21 cellular contexts compared by ENCODE assay signal in genomic region chr18:70107037-70107436, GRCh38.
DNase-seq lines count a peak whose midpoint lies in the region; ATAC-seq and TF ChIP-seq lines count a peak whose summit lies in the region.
"Had no signal": no experiment of that assay in that cellular context is flagged by ENCODE, and none has a peak within 500 bp of the region (broad histone marks: within the 10 kb centered on the region; RNA-seq: fewer than 3 reads in every experiment).

No MANE protein-coding gene starts in this region.

- no peak for ATAC-seq in central memory CD8-positive, alpha-beta T cell (replicated peaks; ENCODE audit: extremely low read depth, poor library complexity, severe bottlenecking)
- ATAC-seq in psoas muscle (peak in 3 of 4 donors; percentile 42 to 60 (median 60)), HG02840 (IDR thresholded peaks at IDR 0.05; ENCODE audit: low FRiP score, unreplicated experiment) (no peak)
- ATAC-seq: A549, GM12878, HCT116 had no signal

- TF ChIP-seq CTCF in fibroblast of lung (conservative IDR thresholded peaks at IDR 0.05 in 1 of 2, IDR thresholded peaks at IDR 0.05 in 1 of 2; ENCODE audit: low read depth in 1 of 2, low read length in 2 of 2) (no peak), psoas muscle (IDR thresholded peaks at IDR 0.05) (no peak), hepatocyte (IDR thresholded peaks at IDR 0.05; ENCODE audit: poor library complexity) (no peak)

- H3K4me3 ChIP-seq in fibroblast of lung (replicated peaks in 1 of 4; ENCODE audit: control extremely low read depth in 1 of 4, insufficient read depth in 1 of 4, low read depth in 3 of 4, low read length in 4 of 4) (no peak overlapping the region), psoas muscle (no peak overlapping the region), hepatocyte (no peak overlapping the region)
- H3K4me3 ChIP-seq: A549, BLaER1, GM12878 had no signal

- H3K4me2 ChIP-seq in fibroblast of lung (ENCODE audit: extremely low read depth, insufficient read depth, low read length) = peak overlapping the region; percentile 25
- no peak overlapping the region for H3K4me2 ChIP-seq in hepatocyte
- H3K4me2 ChIP-seq: A549, BLaER1 had no signal

- peak overlapping the region; percentile 30 for H2AFZ ChIP-seq in fibroblast of lung (ENCODE audit: low read length)
- H2AFZ ChIP-seq in hepatocyte = no peak overlapping the region

- H3K4me3 Mint-ChIP-seq in central memory CD8-positive, alpha-beta T cell = no peak overlapping the region
- H3K4me3 Mint-ChIP-seq: CD14-positive monocyte; CD4-positive, alpha-beta memory T cell; IgD-negative memory B cell had no signal

- H3K27me3 Mint-ChIP-seq in central memory CD8-positive, alpha-beta T cell = no peaks in the 10 kb centered on the region
- H3K27me3 Mint-ChIP-seq: CD4-positive, alpha-beta memory T cell; IgD-negative memory B cell had no signal

- H4K20me1 ChIP-seq in fibroblast of lung (ENCODE audit: control insufficient read depth, extremely low read depth, insufficient read depth, low read length) (no peaks in the 10 kb centered on the region), hepatocyte (ENCODE audit: insufficient read depth, poor library complexity, severe bottlenecking) (no peaks in the 10 kb centered on the region)
- H4K20me1 ChIP-seq: BLaER1 had no signal

- H3K9me3 ChIP-seq in fibroblast of lung (ENCODE audit: control insufficient read depth, insufficient read depth, low read depth, low read length) = no peaks in the 10 kb centered on the region
- H3K9me3 ChIP-seq in psoas muscle = no peaks in the 10 kb centered on the region
- H3K9me3 ChIP-seq in hepatocyte (ENCODE audit: low read depth) = no peaks in the 10 kb centered on the region

- intact Hi-C loops in psoas muscle (cut with DNase I) = no loop called here

- H3K9ac ChIP-seq in fibroblast of lung (ENCODE audit: insufficient read depth, low read length) = no peak overlapping the region
- H3K9ac ChIP-seq: BLaER1 had no signal

- H3K36me3 Mint-ChIP-seq in central memory CD8-positive, alpha-beta T cell (ENCODE audit: insufficient read depth) = peaks cover 23% of the 10 kb centered on the region

- no peaks in the 10 kb centered on the region for H3K79me2 ChIP-seq in fibroblast of lung (ENCODE audit: control insufficient read depth, insufficient read depth, low read length)
- no peaks in the 10 kb centered on the region for H3K79me2 ChIP-seq in hepatocyte

- WGBS in psoas muscle, 3 donors = 32 to 39% (median 36%) methylated on average over 5 of the region's 5 CpGs
- 95% methylated on average over 5 of the region's 5 CpGs for WGBS in hepatocyte (ENCODE audit: low lambda C conversion rate, missing lambda C conversion rate)

- H3K27ac ChIP-seq in fibroblast of lung (ENCODE audit: insufficient read depth, low read length) (no peak overlapping the region), psoas muscle (no peak overlapping the region), hepatocyte (no peak overlapping the region)
- H3K27ac ChIP-seq: 22Rv1, A549, BLaER1, HL-60 had no signal

- no peaks in the 10 kb centered on the region for H3K9me2 ChIP-seq in hepatocyte (replicated peaks; ENCODE audit: insufficient read depth)

- no peaks in the 10 kb centered on the region for H3K9me3 Mint-ChIP-seq in central memory CD8-positive, alpha-beta T cell
- H3K9me3 Mint-ChIP-seq: IgD-negative memory B cell had no signal

- peak; percentile 63 for DNase-seq in G401 (ENCODE audit: low spot score)
- DNase-seq in central memory CD8-positive, alpha-beta T cell (ENCODE audit: low spot score in 2 of 2) = no peak
- DNase-seq in fibroblast of lung (ENCODE audit: low read depth in 2 of 2) = peak in 1 of 2 donors; percentile 20
- DNase-seq in psoas muscle = no peak
- DNase-seq in hepatocyte (ENCODE audit: low spot score) = no peak
- DNase-seq in superior temporal gyrus (ENCODE audit: extremely low spot score) = no peak
- DNase-seq in stimulated activated CD4-positive, alpha-beta T cell treated with anti-CD3 and anti-CD28 coated beads, Interleukin-2, amount 100 ng/mL, for 24 hours = no peak
- DNase-seq: CD4-positive, alpha-beta memory T cell; DMS153; DMS79; GOT3; H7 had no signal

- H3K27me3 ChIP-seq in fibroblast of lung (ENCODE audit: control insufficient read depth, insufficient read depth, low read length) (no peaks in the 10 kb centered on the region), psoas muscle (ENCODE audit: insufficient read depth in 3 of 3, low read length in 2 of 3) (no peaks in the 10 kb centered on the region), hepatocyte (no peaks in the 10 kb centered on the region)
- H3K27me3 ChIP-seq: BLaER1 had no signal

- no peaks in the 10 kb centered on the region for H3K36me3 ChIP-seq in fibroblast of lung (ENCODE audit: control insufficient read depth, insufficient read depth, low read length)
- peaks cover 0 to 35% of the 10 kb centered on the region in 2 donors for H3K36me3 ChIP-seq in psoas muscle (ENCODE audit: insufficient read depth in 1 of 2, low read depth in 1 of 2)
- no peaks in the 10 kb centered on the region for H3K36me3 ChIP-seq in hepatocyte (replicated peaks; ENCODE audit: insufficient read depth, low read depth)

- no peaks in the 10 kb centered on the region for H3K4me1 Mint-ChIP-seq in central memory CD8-positive, alpha-beta T cell
- H3K4me1 Mint-ChIP-seq: CD14-positive monocyte; CD4-positive, alpha-beta memory T cell; IgD-negative memory B cell had no signal

- in situ Hi-C loops in G401 (cut with HindIII; ENCODE audit: low sequenced_read_pairs) = no loop called here

- no peaks in the 10 kb centered on the region for H3K4me1 ChIP-seq in fibroblast of lung (ENCODE audit: control insufficient read depth, extremely low read depth, insufficient read depth, low read length)
- no peaks in the 10 kb centered on the region for H3K4me1 ChIP-seq in psoas muscle
- H3K4me1 ChIP-seq in hepatocyte (ENCODE audit: insufficient read depth) = no peaks in the 10 kb centered on the region
- H3K4me1 ChIP-seq: A549, BLaER1 had no signal

- peak overlapping the region; percentile 56 for H3K27ac Mint-ChIP-seq in central memory CD8-positive, alpha-beta T cell (ENCODE audit: low read depth)
- H3K27ac Mint-ChIP-seq: CD14-positive monocyte; CD4-positive, alpha-beta memory T cell; IgD-negative memory B cell had no signal

Comparison
In these comparisons a context has a peak if more than half of its experiments do, and no peak if none do; other contexts are left out.
1. ATAC-seq: peak in psoas muscle (3 of 4); none in central memory CD8-positive, alpha-beta T cell (single experiment) and HG02840 (single experiment).